37 cellular contexts compared by ENCODE assay signal in the genomic region with DNA sequence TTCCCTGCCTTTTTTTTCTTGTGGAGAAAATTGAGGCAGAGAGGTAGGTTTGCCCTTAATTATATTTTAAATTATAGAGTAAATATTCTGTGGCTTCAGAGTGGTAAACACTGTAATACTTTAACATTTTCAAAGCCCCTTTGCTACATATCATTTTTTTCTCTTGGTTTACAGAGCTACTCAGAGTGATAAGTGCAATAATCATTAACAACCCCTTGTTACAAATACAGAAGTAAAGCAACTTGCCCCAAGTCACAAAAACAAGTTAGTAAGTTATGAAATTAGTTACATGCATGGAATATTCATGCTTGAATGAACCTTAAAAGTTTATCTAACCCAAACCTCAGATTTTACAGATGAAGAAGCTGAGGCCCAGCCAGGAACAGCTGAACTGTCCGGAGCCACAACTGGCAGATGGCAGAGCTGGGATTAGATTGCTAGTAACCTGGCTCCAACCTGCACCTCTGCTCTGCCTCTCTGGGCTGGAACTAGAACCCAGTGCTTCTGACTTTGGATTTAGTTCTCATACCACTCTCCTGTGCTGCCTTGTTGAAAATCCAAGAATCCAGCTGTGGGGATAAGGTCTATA. TPM values are rescaled to one million over a fixed set of nuclear protein-coding genes. Genes with fewer than 3 reads are reported as not detected.
"Had no signal": no experiment of that assay in that cellular context is flagged by ENCODE, and none has a peak within 500 bp of the region (broad histone marks: within the 10 kb centered on the region; RNA-seq: fewer than 3 reads in every experiment).

No MANE protein-coding gene starts in this region.

- H3K36me3 ChIP-seq: adrenal gland, breast epithelium, cardiac muscle cell, colonic mucosa, esophagus squamous epithelium, gastroesophageal sphincter, heart right ventricle had no signal

- H3K27ac Mint-ChIP-seq: activated CD4-positive, alpha-beta T cell treated with anti-CD3 and anti-CD28 coated beads for 36 hours; activated CD4-positive, alpha-beta T cell treated with anti-CD3 and anti-CD28 coated beads, Interleukin-2, amount 10 ng/mL, durations not matched to agents 7 days and 5 days; activated CD8-positive, alpha-beta T cell treated with anti-CD3 and anti-CD28 coated beads for 36 hours; activated naive CD4-positive, alpha-beta T cell treated with anti-CD3 and anti-CD28 coated beads for 36 hours; activated naive CD4-positive, alpha-beta T cell treated with anti-CD3 and anti-CD28 coated beads, Interleukin-2, amount 50 U/mL, for 24 hours; activated naive CD8-positive, alpha-beta T cell treated with anti-CD3 and anti-CD28 coated beads for 36 hours; activated naive CD8-positive, alpha-beta T cell treated with anti-CD3 and anti-CD28 coated beads, Interleukin-2, amount 50 U/mL, for 24 hours; activated T-helper 1 cell treated with anti-CD3 and anti-CD28 coated beads, Interleukin-12 subunit alpha, Interleukin-12 subunit beta, Interleukin-2, Interleukin-4 antibody, amounts not matched to agents 30 ng/mL and 10 ng/mL and 1 ng/mL, durations not matched to agents 14 hours and 24 hours and 36 hours; activated T-helper 2 cell treated with anti-CD3 and anti-CD28 coated beads, Interferon-gamma antibody, Interleukin-2, Interleukin-4, amounts not matched to agents 10 μg/mL and 5 μg/mL and 100 μg/mL, durations not matched to agents 14 hours and 24 hours and 36 hours; brain had no signal

- H3K4me3 Mint-ChIP-seq: activated CD4-positive, alpha-beta T cell treated with anti-CD3 and anti-CD28 coated beads for 36 hours; activated CD4-positive, alpha-beta T cell treated with anti-CD3 and anti-CD28 coated beads, Interleukin-2, amount 10 ng/mL, durations not matched to agents 7 days and 5 days; activated CD8-positive, alpha-beta T cell treated with anti-CD3 and anti-CD28 coated beads for 36 hours; activated naive CD4-positive, alpha-beta T cell treated with anti-CD3 and anti-CD28 coated beads for 36 hours; activated naive CD4-positive, alpha-beta T cell treated with anti-CD3 and anti-CD28 coated beads, Interleukin-2, amount 50 U/mL, for 24 hours; activated naive CD8-positive, alpha-beta T cell treated with anti-CD3 and anti-CD28 coated beads for 36 hours; activated naive CD8-positive, alpha-beta T cell treated with anti-CD3 and anti-CD28 coated beads, Interleukin-2, amount 50 U/mL, for 24 hours; activated T-helper 1 cell treated with anti-CD3 and anti-CD28 coated beads, Interleukin-12 subunit alpha, Interleukin-12 subunit beta, Interleukin-2, Interleukin-4 antibody, amounts not matched to agents 30 ng/mL and 10 ng/mL and 1 ng/mL, durations not matched to agents 14 hours and 24 hours and 36 hours; brain had no signal

- H3K27me3 ChIP-seq: adrenal gland, breast epithelium, cardiac muscle cell, colonic mucosa, esophagus squamous epithelium, gastroesophageal sphincter, heart right ventricle had no signal

- DNase-seq: activated CD4-positive, alpha-beta T cell treated with anti-CD3 and anti-CD28 coated beads for 36 hours; activated CD4-positive, alpha-beta T cell treated with anti-CD3 and anti-CD28 coated beads, Interleukin-2, amount 10 ng/mL, durations not matched to agents 7 days and 5 days; activated CD4-positive, alpha-beta T cell treated with anti-CD3 and anti-CD28 coated beads, Interleukin-2, amount 50 U/mL, for 4 hours; activated CD4-positive, CD25-positive, alpha-beta regulatory T cell; activated CD4-positive, CD25-positive, alpha-beta regulatory T cell treated with anti-CD3 and anti-CD28 coated beads, Interleukin-2, amount 50 U/mL, for 72 hours; activated CD8-positive, alpha-beta memory T cell treated with anti-CD3 and anti-CD28 coated beads for 24 hours; activated CD8-positive, alpha-beta memory T cell treated with anti-CD3 and anti-CD28 coated beads, Interleukin-2, amount 50 U/mL, for 4 hours; activated CD8-positive, alpha-beta T cell treated with anti-CD3 and anti-CD28 coated beads for 36 hours; activated effector memory CD4-positive, alpha-beta T cell treated with anti-CD3 and anti-CD28 coated beads, Interleukin-2, amount 50 U/mL, for 16 hours; activated naive CD4-positive, alpha-beta T cell treated with anti-CD3 and anti-CD28 coated beads for 36 hours; activated naive CD8-positive, alpha-beta T cell treated with anti-CD3 and anti-CD28 coated beads for 36 hours; activated naive CD8-positive, alpha-beta T cell treated with anti-CD3 and anti-CD28 coated beads, Interleukin-2, amount 50 U/mL, for 24 hours; activated T-cell treated with anti-CD3 and anti-CD28 coated beads, Interleukin-2, amount 50 U/mL, for 1 hour; activated T-cell treated with anti-CD3 and anti-CD28 coated beads, Interleukin-2, amount 50 U/mL, for 48 hours; adrenal gland; amygdala; aorta; central memory CD4-positive, alpha-beta T cell; cerebellar nuclear complex; colonic mucosa; effector CD8-positive, alpha-beta T cell; esophagus squamous epithelium; foreskin melanocyte; heart right ventricle; hippocampal formation; T-helper 2 cell had no signal

- H3K4me3 ChIP-seq: adrenal gland, breast epithelium, cardiac muscle cell, colonic mucosa, esophagus squamous epithelium, gastroesophageal sphincter, heart right ventricle had no signal

- H3K36me3 Mint-ChIP-seq: brain had no signal

- H3K27ac ChIP-seq: adrenal gland, breast epithelium, cardiac muscle cell, colonic mucosa, epithelial cell of prostate, esophagus squamous epithelium, gastroesophageal sphincter, heart right ventricle had no signal

- H3K9me3 ChIP-seq: colonic mucosa had no signal

- H3K4me1 Mint-ChIP-seq: activated CD4-positive, alpha-beta T cell treated with anti-CD3 and anti-CD28 coated beads for 36 hours; activated CD4-positive, alpha-beta T cell treated with anti-CD3 and anti-CD28 coated beads, Interleukin-2, amount 10 ng/mL, durations not matched to agents 7 days and 5 days; activated naive CD4-positive, alpha-beta T cell treated with anti-CD3 and anti-CD28 coated beads, Interleukin-2, amount 50 U/mL, for 24 hours; activated naive CD8-positive, alpha-beta T cell treated with anti-CD3 and anti-CD28 coated beads for 36 hours; activated naive CD8-positive, alpha-beta T cell treated with anti-CD3 and anti-CD28 coated beads, Interleukin-2, amount 50 U/mL, for 24 hours; brain had no signal

- H3K4me1 ChIP-seq: adrenal gland, breast epithelium, colonic mucosa, esophagus squamous epithelium, gastroesophageal sphincter, heart right ventricle had no signal

- H3K27me3 Mint-ChIP-seq: activated naive CD4-positive, alpha-beta T cell treated with anti-CD3 and anti-CD28 coated beads, Interleukin-2, amount 50 U/mL, for 24 hours; activated naive CD8-positive, alpha-beta T cell treated with anti-CD3 and anti-CD28 coated beads for 36 hours; activated naive CD8-positive, alpha-beta T cell treated with anti-CD3 and anti-CD28 coated beads, Interleukin-2, amount 50 U/mL, for 24 hours had no signal

- ATAC-seq: activated CD4-positive, alpha-beta T cell treated with anti-CD3 and anti-CD28 coated beads for 36 hours; activated CD8-positive, alpha-beta T cell treated with anti-CD3 and anti-CD28 coated beads for 36 hours; activated naive CD8-positive, alpha-beta T cell treated with anti-CD3 and anti-CD28 coated beads, Interleukin-2, amount 50 U/mL, for 24 hours; gastroesophageal sphincter; heart right ventricle had no signal

RNA-seq across cellular contexts. Expression of a gene that starts 48.7 kb away (rescaled TPM):
- total RNA-seq: activated CD4-positive, alpha-beta T cell treated with anti-CD3 and anti-CD28 coated beads, Interleukin-2, amount 10 ng/mL, durations not matched to agents 7 days and 5 days; activated naive CD4-positive, alpha-beta T cell treated with anti-CD3 and anti-CD28 coated beads for 36 hours; activated T-helper 1 cell treated with anti-CD3 and anti-CD28 coated beads, Interleukin-12 subunit alpha, Interleukin-12 subunit beta, Interleukin-2, Interleukin-4 antibody, amounts not matched to agents 30 ng/mL and 10 ng/mL and 1 ng/mL, durations not matched to agents 14 hours and 24 hours and 36 hours; activated T-helper 2 cell treated with anti-CD3 and anti-CD28 coated beads, Interferon-gamma antibody, Interleukin-2, Interleukin-4, amounts not matched to agents 10 μg/mL and 5 μg/mL and 100 μg/mL, durations not matched to agents 14 hours and 24 hours and 36 hours; cardiac muscle cell; endothelial cell of umbilical vein; fibroblast of lung; fibroblast of villous mesenchyme had no signal
- polyA plus RNA-seq: cardiac muscle cell, endothelial cell of umbilical vein, fibroblast of lung had no signal
